Comparison of ENCODE assay signal across 8 cellular contexts in the genomic region with DNA sequence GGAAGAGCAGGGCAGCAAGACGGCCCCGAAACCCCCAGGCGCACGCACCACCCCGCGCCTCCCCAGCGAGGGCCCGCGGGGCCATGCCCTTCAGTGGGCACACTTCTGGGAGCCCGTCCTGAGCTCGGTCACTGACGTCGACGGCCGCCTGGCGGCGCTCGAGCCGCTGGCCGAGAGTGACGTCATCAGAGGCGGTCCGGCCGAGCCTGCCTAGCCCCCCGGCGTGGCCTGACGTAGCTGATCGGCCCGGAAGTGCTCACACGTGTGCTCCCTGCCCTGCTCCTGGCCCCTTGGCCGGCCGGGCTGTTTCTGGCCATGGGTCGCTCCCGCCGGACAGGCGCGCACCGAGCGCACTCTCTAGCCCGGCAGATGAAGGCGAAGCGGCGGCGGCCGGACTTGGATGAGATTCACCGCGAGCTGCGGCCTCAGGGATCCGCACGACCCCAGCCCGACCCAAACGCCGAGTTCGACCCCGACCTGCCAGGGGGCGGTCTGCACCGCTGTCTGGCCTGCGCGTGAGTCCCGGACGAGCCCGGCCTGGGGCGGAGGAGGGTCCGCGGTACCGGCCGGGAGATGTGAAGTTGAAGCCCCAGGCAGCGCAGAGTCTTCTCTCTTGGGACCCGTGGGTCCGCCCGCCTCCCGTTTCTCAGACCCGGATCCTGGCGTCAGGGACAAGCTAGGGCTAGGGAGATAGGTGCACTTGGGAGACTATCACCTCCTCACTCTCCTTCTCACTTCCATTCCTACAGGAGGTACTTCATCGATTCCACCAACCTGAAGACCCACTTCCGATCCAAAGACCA. TPM values are rescaled to one million over a fixed set of nuclear protein-coding genes. Genes with fewer than 3 reads are reported as not detected.
A peak's percentile ranks its signal among the peaks of the same experiment; 100 is the strongest.
DNase-seq lines count a peak whose midpoint lies in the region; ATAC-seq and TF ChIP-seq lines count a peak whose summit lies in the region.

ZNF593 (plus strand) TSS at position 240 of the 803 bp plus-strand sequence; CDS start at position 316, 76 bp downstream.

- peak; percentile 82 for ATAC-seq in GM23338

- H3K9me3 Mint-ChIP-seq in GM23338, result no peaks in the 10 kb centered on the region
- H3K9me3 Mint-ChIP-seq in neural progenitor cell, result no peaks in the 10 kb centered on the region

- H3K36me3 Mint-ChIP-seq in GM23338 (ENCODE audit: low read depth), result no peaks in the 10 kb centered on the region; the same call in 2 of the 3 replicates
- no peaks in the 10 kb centered on the region for H3K36me3 Mint-ChIP-seq in neural progenitor cell

- H3K27ac Mint-ChIP-seq in GM23338 (peak within 1 kb of the TSS; percentile 84), neural progenitor cell (peak within 1 kb of the TSS; percentile 97)

- H3K9ac ChIP-seq in ES-I3 (ENCODE audit: low read depth, low read length) (peak within 1 kb of the TSS; percentile 98), neural progenitor cell (peak within 1 kb of the TSS; percentile 71), stomach smooth muscle (ENCODE audit: low read length in 2 of 2) (peak within 1 kb of the TSS; percentile 89 to 95)

- no peaks in the 10 kb centered on the region for H4K20me1 ChIP-seq in GM23338 (replicated peaks; ENCODE audit: insufficient read depth)
- H4K20me1 ChIP-seq in neural progenitor cell (ENCODE audit: low read depth), result peaks cover 3% of the 10 kb centered on the region

- H3K27ac ChIP-seq in GM23338 (ENCODE audit: low read depth), result no peak within 1 kb of the TSS
- peak within 1 kb of the TSS; percentile 56 for H3K27ac ChIP-seq in neural progenitor cell
- peak within 1 kb of the TSS; percentile 64 for H3K27ac ChIP-seq in stomach smooth muscle (ENCODE audit: low read length)

- H3K4me3 ChIP-seq in GM23338 (peak within 1 kb of the TSS; percentile 94), fibroblast of villous mesenchyme (ENCODE audit: low read depth, low read length) (peak within 1 kb of the TSS; percentile 89), neural progenitor cell (peak within 1 kb of the TSS; percentile 77), stomach smooth muscle (ENCODE audit: low read length in 2 of 2) (peak within 1 kb of the TSS; percentile 88 to 94)

- H3F3A ChIP-seq in GM23338 (replicated peaks; ENCODE audit: low read depth) (no peaks in the 10 kb centered on the region), neural progenitor cell (ENCODE audit: low read depth) (peaks cover 28% of the 10 kb centered on the region)

- H2AFZ ChIP-seq in GM23338 (peak within 1 kb of the TSS; percentile 83), neural progenitor cell (replicated peaks) (peak within 1 kb of the TSS; percentile 44)

- H3K4me1 Mint-ChIP-seq in GM23338 (peaks cover 21% of the 10 kb centered on the region), neural progenitor cell (peaks cover 52% of the 10 kb centered on the region)

- peaks cover 11% of the 10 kb centered on the region for H3K4me1 ChIP-seq in ES-I3 (ENCODE audit: insufficient read depth, low read length)
- peaks cover 20% of the 10 kb centered on the region for H3K4me1 ChIP-seq in GM23338 (ENCODE audit: insufficient read depth)
- H3K4me1 ChIP-seq in neural progenitor cell, result peaks cover 40% of the 10 kb centered on the region
- H3K4me1 ChIP-seq in stomach smooth muscle (ENCODE audit: control insufficient read depth, insufficient read depth, low read length), result peaks cover 18% of the 10 kb centered on the region

- H3K27me3 ChIP-seq in GM23338 (ENCODE audit: insufficient read depth) (peaks cover 26% of the 10 kb centered on the region), neural progenitor cell (peaks cover 4% of the 10 kb centered on the region), stomach smooth muscle (ENCODE audit: control insufficient read depth in 1 of 2, insufficient read depth in 2 of 2, low read length in 2 of 2) (no peaks in the 10 kb centered on the region)

- H3K36me3 ChIP-seq in ES-I3 (ENCODE audit: insufficient read depth, low read length) (no peaks in the 10 kb centered on the region), GM23338 (ENCODE audit: insufficient read depth) (no peaks in the 10 kb centered on the region), neural progenitor cell (no peaks in the 10 kb centered on the region), stomach smooth muscle (ENCODE audit: control insufficient read depth in 2 of 2, insufficient read depth in 2 of 2, low read length in 2 of 2) (peaks cover 0 to 2% of the 10 kb centered on the region in 2 donors)

- no peaks in the 10 kb centered on the region for H3K9me2 ChIP-seq in GM23338 (ENCODE audit: insufficient read depth)

- DNase-seq in GM23338 (ENCODE audit: low spot score), result peak; percentile 93
- DNase-seq in SHP77 treated with DMSO at 0.1 percent for 48 hours (lab: John Stamatoyannopoulos, UW), result peak; percentile 67
- DNase-seq in activated gamma-delta T cell treated with Interleukin-2 at 50 U/mL for 16 hours, result peak; percentile 79
- DNase-seq in fibroblast of villous mesenchyme (ENCODE audit: low read depth), result peak; percentile 94
- DNase-seq in neural progenitor cell (ENCODE audit: low spot score), result peak; percentile 95

- peaks cover 40% of the 10 kb centered on the region for H3K27me3 Mint-ChIP-seq in GM23338 (ENCODE audit: insufficient read depth, low read depth, poor library complexity)
- peaks cover 25% of the 10 kb centered on the region for H3K27me3 Mint-ChIP-seq in neural progenitor cell (ENCODE audit: insufficient read depth, low read depth)

- H3K79me2 ChIP-seq in GM23338 (replicated peaks; ENCODE audit: insufficient read depth) (0 out of 2 replicates have a peak, but pooled peaks cover 4% of the 10 kb centered on the region), neural progenitor cell (ENCODE audit: low read depth) (peaks cover 13% of the 10 kb centered on the region)

- H3K9me3 ChIP-seq in ES-I3 (ENCODE audit: control insufficient read depth, insufficient read depth, low read length) (no peaks in the 10 kb centered on the region), neural progenitor cell (ENCODE audit: low read depth) (no peaks in the 10 kb centered on the region), stomach smooth muscle (ENCODE audit: control insufficient read depth in 2 of 2, low read length in 2 of 2) (no peaks in the 10 kb centered on the region)

- H3K4me3 Mint-ChIP-seq in GM23338, result peak within 1 kb of the TSS; percentile 88
- peak within 1 kb of the TSS; percentile 89 for H3K4me3 Mint-ChIP-seq in neural progenitor cell

- H3K4me2 ChIP-seq in GM23338, result peak within 1 kb of the TSS; percentile 99
- H3K4me2 ChIP-seq in neural progenitor cell, result peak within 1 kb of the TSS; percentile 98

- TF ChIP-seq CTCF in GM23338 (conservative IDR thresholded peaks at IDR 0.05; ENCODE audit: low read depth in 2 of 2), result peak; percentile 69 to 92
- TF ChIP-seq CTCF in LNCAP (IDR thresholded peaks at IDR 0.05), result peak; percentile 68
- TF ChIP-seq CTCF in fibroblast of villous mesenchyme (IDR thresholded peaks at IDR 0.05; ENCODE audit: insufficient read depth, low read depth, low read length), result peak; percentile 79
- TF ChIP-seq CTCF in neural progenitor cell (IDR thresholded peaks at IDR 0.05), result peak; percentile 83

TF ChIP-seq in GM23338, 12 proteins besides CTCF, POLR2A, EP300 and RAD21:
- TF ChIP-seq POLR2AphosphoS5 (IDR thresholded peaks at IDR 0.05; ENCODE audit: low read depth), result peak; percentile 94
- TF ChIP-seq NANOG (IDR thresholded peaks at IDR 0.05; ENCODE audit: borderline replicate concordance), result 0 out of 2 replicates have a peak, but pooled peaks have one; percentile 21
- peak; percentile 100 for TF ChIP-seq CREB1 (CRISPR knock-in tag; IDR thresholded peaks at IDR 0.05; ENCODE audit: low read depth)
- TF ChIP-seq ZNF331 (CRISPR knock-in tag; IDR thresholded peaks at IDR 0.05; ENCODE audit: low read depth), result 0 out of 2 replicates have a peak, but pooled peaks have one; percentile 24
- TF ChIP-seq REST (IDR thresholded peaks at IDR 0.05; ENCODE audit: unreplicated experiment), result no peak

RNA-seq across cellular contexts. Expression of gene ZNF593, which starts in this region (rescaled TPM):
- 26.2 and 32.6 TPM in 2 replicates for total RNA-seq in GM23338 (2014; rRNA removed; shearing (Covaris generic))
- 108 and 115 TPM in 2 replicates for polyA plus RNA-seq in GM23338 (2016; fragmentation: Nextera tagmentation; extraction: Ambion mirVana)
- total RNA-seq in fibroblast of villous mesenchyme, result 20.3 and 26.4 TPM in 2 replicates
- total RNA-seq in neural progenitor cell (ENCODE audit: low replicate concordance), result 3.3 and 13.3 TPM in 2 replicates
